16 cellular contexts compared by ENCODE assay signal in the genomic region with DNA sequence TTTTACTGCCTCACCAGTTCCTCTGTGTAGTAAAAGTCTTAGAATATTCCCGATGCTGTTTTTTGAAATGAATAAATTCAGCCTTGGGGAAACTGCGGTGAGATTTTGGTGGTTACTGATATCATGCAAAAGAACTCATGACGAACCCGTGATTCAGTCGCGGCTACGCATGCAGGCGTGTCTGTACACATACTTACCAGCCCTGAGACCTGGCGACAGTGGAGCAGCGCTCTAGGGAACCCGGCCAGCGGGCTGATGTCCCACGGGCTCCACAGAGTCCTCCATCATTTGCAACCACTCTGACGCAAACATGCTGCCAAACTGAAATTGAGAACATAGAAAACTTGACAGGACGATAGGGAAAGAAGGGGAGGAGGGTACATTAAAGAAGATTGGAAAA.
"Had no signal": no experiment of that assay in that cellular context is flagged by ENCODE, and none has a peak within 500 bp of the region (broad histone marks: within the 10 kb centered on the region; RNA-seq: fewer than 3 reads in every experiment).

No MANE protein-coding gene starts in this region.

- H3K9me3 ChIP-seq: esophagus muscularis mucosa, gastrocnemius medialis, heart right ventricle, left lung, lower lobe of right lung, right atrium auricular region, sigmoid colon, uterus had no signal

- H3K27ac ChIP-seq: epithelial cell of prostate, esophagus muscularis mucosa, gastrocnemius medialis, heart right ventricle, left lung, lower lobe of right lung, right atrium auricular region, sigmoid colon, uterus had no signal

- H3K4me1 ChIP-seq: esophagus muscularis mucosa, gastrocnemius medialis, heart right ventricle, left lung, lower lobe of right lung, right atrium auricular region, sigmoid colon, uterus had no signal

- FAIRE-seq: keratinocyte had no signal

- H3K27me3 ChIP-seq: esophagus muscularis mucosa, gastrocnemius medialis, left lung, right atrium auricular region, sigmoid colon, uterus had no signal

- ATAC-seq: effector memory CD8-positive, alpha-beta T cell; gastrocnemius medialis; heart right ventricle; left lung; lower lobe of right lung; natural killer cell treated with Interleukin-12 subunit alpha and Interleukin-12 subunit beta and Interleukin-15 and Interleukin-18, amount 100 ng/mL, for 72 hours had no signal

- DNase-seq: effector memory CD8-positive, alpha-beta T cell; gastrocnemius medialis; heart right ventricle; immature natural killer cell; left lung; lower lobe of right lung; sigmoid colon; stimulated activated CD4-positive, alpha-beta T cell treated with anti-CD3 and anti-CD28 coated beads, Interleukin-2, amount 100 ng/mL, for 24 hours; stimulated activated naive CD4-positive, alpha-beta T cell; uterus had no signal

- H3K4me3 ChIP-seq: esophagus muscularis mucosa, gastrocnemius medialis, heart right ventricle, left lung, lower lobe of right lung, right atrium auricular region, sigmoid colon, skin epidermis, uterus had no signal

- H3K36me3 ChIP-seq: esophagus muscularis mucosa, gastrocnemius medialis, heart right ventricle, left lung, lower lobe of right lung, right atrium auricular region, sigmoid colon, uterus had no signal
